11 cellular contexts compared by ENCODE assay signal in genomic region chr20:41050361-41051019, GRCh38. TPM values are rescaled to one million over a fixed set of nuclear protein-coding genes. Genes with fewer than 3 reads are reported as not detected.
DNase-seq lines count a peak whose midpoint lies in the region; ATAC-seq and TF ChIP-seq lines count a peak whose summit lies in the region.
"Had no signal": no experiment of that assay in that cellular context is flagged by ENCODE, and none has a peak within 500 bp of the region (broad histone marks: within the 10 kb centered on the region; RNA-seq: fewer than 3 reads in every experiment).

No MANE protein-coding gene starts in this region.

- no peak for TF ChIP-seq CTCF in RWPE2 (IDR thresholded peaks at IDR 0.05; ENCODE audit: poor library complexity, severe bottlenecking)
- TF ChIP-seq CTCF in testis (IDR thresholded peaks at IDR 0.05): no peak
- no peak for TF ChIP-seq CTCF in foreskin keratinocyte (conservative IDR thresholded peaks at IDR 0.05)

- no peaks in the 10 kb centered on the region for H3K27me3 Mint-ChIP-seq in activated T-cell treated with anti-CD3 and anti-CD28 coated beads, Interleukin-2, amount 50 U/mL, for 4 hours (ENCODE audit: low read depth)
- H3K27me3 Mint-ChIP-seq: effector memory CD8-positive, alpha-beta T cell had no signal

- peaks cover 90% of the 10 kb centered on the region for H3K4me1 ChIP-seq in RWPE2 (ENCODE audit: insufficient read depth, poor library complexity, severe bottlenecking)
- H3K4me1 ChIP-seq in testis: peaks cover 82% of the 10 kb centered on the region
- H3K4me1 ChIP-seq in HAP-1: peaks cover 12% of the 10 kb centered on the region
- peaks cover 53% of the 10 kb centered on the region for H3K4me1 ChIP-seq in foreskin keratinocyte

- H3K9me3 Mint-ChIP-seq in activated T-cell treated with anti-CD3 and anti-CD28 coated beads, Interleukin-2, amount 50 U/mL, for 4 hours: peaks cover 4% of the 10 kb centered on the region
- H3K9me3 Mint-ChIP-seq: effector memory CD8-positive, alpha-beta T cell had no signal

- H3K27ac ChIP-seq in RWPE2 (ENCODE audit: poor library complexity, severe bottlenecking): peak overlapping the region; percentile 75
- peak overlapping the region; percentile 26 to 45 for H3K27ac ChIP-seq in testis
- no peak overlapping the region for H3K27ac ChIP-seq in foreskin keratinocyte

- H3K4me3 Mint-ChIP-seq in activated T-cell treated with anti-CD3 and anti-CD28 coated beads, Interleukin-2, amount 50 U/mL, for 4 hours: peak overlapping the region; percentile 11

- WGBS in testis, 2 donors: 8 to 38% methylated on average over 1 of the region's 1 CpG

- no peak for ATAC-seq in activated T-cell treated with anti-CD3 and anti-CD28 coated beads, Interleukin-2, amount 50 U/mL, for 4 hours
- ATAC-seq in RWPE2 (ENCODE audit: low read depth) (no peak), foreskin keratinocyte (no peak)
- ATAC-seq: effector memory CD8-positive, alpha-beta T cell had no signal

- H3K27me3 ChIP-seq in RWPE2 (ENCODE audit: insufficient read depth, poor library complexity, severe bottlenecking): no peaks in the 10 kb centered on the region
- no peaks in the 10 kb centered on the region for H3K27me3 ChIP-seq in testis
- no peaks in the 10 kb centered on the region for H3K27me3 ChIP-seq in HAP-1 (ENCODE audit: low read depth)
- H3K27me3 ChIP-seq in foreskin keratinocyte: no peaks in the 10 kb centered on the region

- peaks cover 14% of the 10 kb centered on the region for H3K36me3 Mint-ChIP-seq in activated T-cell treated with anti-CD3 and anti-CD28 coated beads, Interleukin-2, amount 50 U/mL, for 4 hours (ENCODE audit: insufficient read depth)

- intact Hi-C loops in testis (cut with DNase I; ENCODE audit: low total_unique reads): no loop called here

- H3K4me1 Mint-ChIP-seq in activated T-cell treated with anti-CD3 and anti-CD28 coated beads, Interleukin-2, amount 50 U/mL, for 4 hours (ENCODE audit: low read depth): peaks cover 93% of the 10 kb centered on the region

- in situ Hi-C loops in HAP-1 (cut with MboI; ENCODE audit: low sequenced_read_pairs): no loop called here

- H3K4me3 ChIP-seq in RWPE2 (ENCODE audit: severe bottlenecking) (no peak overlapping the region), testis (no peak overlapping the region), HAP-1 (no peak overlapping the region)

- DNase-seq in activated T-cell treated with anti-CD3 and anti-CD28 coated beads, Interleukin-2, amount 50 U/mL, for 4 hours: no peak
- DNase-seq in activated T-cell treated with anti-CD3 and anti-CD28 coated beads, Interleukin-2, amount 50 U/mL, for 48 hours: no peak
- DNase-seq in RWPE2 (ENCODE audit: low spot score) (no peak), fibroblast of peridontal ligament (ENCODE audit: extremely low read depth) (peak; percentile 67), testis (peak; percentile 31), HAP-1 (ENCODE audit: low spot score in 2 of 2) (no peak), foreskin keratinocyte (no peak), NCI-H82 (lab: John Stamatoyannopoulos, UW) (no peak)
- DNase-seq: activated CD4-positive, alpha-beta T cell treated with anti-CD3 and anti-CD28 coated beads for 1 hour; effector memory CD8-positive, alpha-beta T cell; NCI-H2029 treated with DMSO at 0.1 percent for 48 hours had no signal

- TF ChIP-seq POLR2A in testis (IDR thresholded peaks at IDR 0.05): no peak

- no peaks in the 10 kb centered on the region for H3K9me3 ChIP-seq in RWPE2 (ENCODE audit: severe bottlenecking)
- H3K9me3 ChIP-seq in testis: no peaks in the 10 kb centered on the region
- no peaks in the 10 kb centered on the region for H3K9me3 ChIP-seq in HAP-1

- H3K36me3 ChIP-seq in RWPE2 (ENCODE audit: low read depth): peaks cover 31% of the 10 kb centered on the region
- H3K36me3 ChIP-seq in testis (ENCODE audit: low read depth, missing control alignments): no peaks in the 10 kb centered on the region
- H3K36me3 ChIP-seq in HAP-1 (replicated peaks): 0 out of 2 replicates have a peak, but pooled peaks cover 3% of the 10 kb centered on the region

RNA-seq across cellular contexts. Expression of gene TOP1, which starts 21.9 kb away (rescaled TPM):
- 100 to 1,000 TPM; 117 to 131 (median 121) TPM for total RNA-seq in activated T-cell treated with anti-CD3 and anti-CD28 coated beads, Interleukin-2, amount 50 U/mL, for 4 hours
- total RNA-seq in testis (10 to 100 TPM; 33.8 to 36.6 TPM), foreskin keratinocyte (70.0 and 75.8 TPM in 2 replicates)
- polyA plus RNA-seq in testis (ENCODE audit: insufficient read depth, low read depth, low replicate concordance) (12.1 TPM), foreskin keratinocyte (26.4 and 32.2 TPM in 2 replicates)

Comparison
In these comparisons a context has a peak if more than half of its experiments do, and no peak if none do; other contexts are left out.
1. DNase-seq: peak in fibroblast of peridontal ligament (single experiment) and testis (single experiment); none in activated T-cell treated with anti-CD3 and anti-CD28 coated beads, Interleukin-2, amount 50 U/mL, for 4 hours (single experiment), activated T-cell treated with anti-CD3 and anti-CD28 coated beads, Interleukin-2, amount 50 U/mL, for 48 hours (0 of 2), RWPE2 (single experiment), HAP-1 (0 of 2), foreskin keratinocyte (0 of 2) and NCI-H82 (single experiment).